Comparison of ENCODE assay signal across 34 cellular contexts in the genomic region with DNA sequence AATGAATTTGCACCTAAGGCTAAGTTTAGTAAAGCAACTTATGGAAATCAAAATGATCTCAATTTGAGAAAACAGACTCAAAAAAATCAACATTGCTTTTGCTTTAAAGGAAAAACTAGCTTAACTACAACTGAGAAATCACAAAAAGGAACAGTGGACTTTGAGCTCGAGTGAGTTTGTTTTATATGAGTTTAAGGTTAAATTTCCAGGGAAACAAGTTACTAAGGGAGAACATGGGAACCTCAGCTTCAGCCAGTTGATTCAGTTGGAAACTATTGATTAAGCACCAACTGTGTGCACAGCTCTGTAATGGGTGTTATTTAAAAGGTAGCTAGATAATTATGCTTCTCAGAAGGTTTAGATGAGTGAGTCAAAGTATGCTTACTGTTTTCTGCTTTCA.
"Had no signal": no experiment of that assay in that cellular context is flagged by ENCODE, and none has a peak within 500 bp of the region (broad histone marks: within the 10 kb centered on the region; RNA-seq: fewer than 3 reads in every experiment).

No MANE protein-coding gene starts in this region.

- H3K27me3 ChIP-seq: brain microvascular endothelial cell, esophagus squamous epithelium, gastroesophageal sphincter had no signal

- H3K9me3 Mint-ChIP-seq: T-helper 2 cell treated with Interferon-gamma antibody and Interleukin-4, amounts not matched to agents 5 μg/mL and 100 μg/mL, for 36 hours had no signal

- H3K36me3 ChIP-seq: brain microvascular endothelial cell, esophagus squamous epithelium, gastroesophageal sphincter, WERI-Rb-1 had no signal

- H3K4me3 ChIP-seq: coronary artery, esophagus squamous epithelium, gastroesophageal sphincter had no signal

- H3K4me1 ChIP-seq: esophagus squamous epithelium, gastroesophageal sphincter had no signal

- H3K27ac Mint-ChIP-seq: activated B cell treated with CpG ODN at 0.5 μM for 24 hours; activated CD8-positive, alpha-beta T cell treated with anti-CD3 and anti-CD28 coated beads for 36 hours; activated naive CD8-positive, alpha-beta T cell; activated T-helper 17 cell treated with anti-CD3 and anti-CD28 coated beads, Interleukin-2, amount 50 U/mL, for 72 hours; effector memory CD8-positive, alpha-beta T cell; T-helper 17 cell; T-helper 2 cell treated with Interferon-gamma antibody and Interleukin-4, amounts not matched to agents 5 μg/mL and 100 μg/mL, for 36 hours had no signal

- ATAC-seq: activated CD4-positive, CD25-positive, alpha-beta regulatory T cell treated with anti-CD3 and anti-CD28 coated beads, Interleukin-2, amount 50 U/mL, for 24 hours; activated CD8-positive, alpha-beta T cell treated with anti-CD3 and anti-CD28 coated beads for 36 hours; activated T-cell treated with anti-CD3 and anti-CD28 coated beads, Interleukin-2, amount 50 U/mL, for 4 hours; activated T-helper 17 cell treated with anti-CD3 and anti-CD28 coated beads, Interleukin-2, amount 50 U/mL, for 72 hours; effector memory CD8-positive, alpha-beta T cell; gastroesophageal sphincter; T-helper 17 cell had no signal

- H3K4me3 Mint-ChIP-seq: activated B cell treated with CpG ODN at 0.5 μM for 24 hours; activated CD8-positive, alpha-beta T cell treated with anti-CD3 and anti-CD28 coated beads for 36 hours; activated naive CD8-positive, alpha-beta T cell; activated T-cell treated with anti-CD3 and anti-CD28 coated beads, Interleukin-2, amount 50 U/mL, for 4 hours; activated T-helper 17 cell treated with anti-CD3 and anti-CD28 coated beads, Interleukin-2, amount 50 U/mL, for 72 hours; central memory CD8-positive, alpha-beta T cell; effector memory CD8-positive, alpha-beta T cell; T-helper 17 cell; T-helper 2 cell treated with Interferon-gamma antibody and Interleukin-4, amounts not matched to agents 5 μg/mL and 100 μg/mL, for 36 hours had no signal

- H3K27me3 Mint-ChIP-seq: activated naive CD8-positive, alpha-beta T cell had no signal

- H3K4me1 Mint-ChIP-seq: activated B cell treated with CpG ODN at 0.5 μM for 24 hours; central memory CD8-positive, alpha-beta T cell; T-helper 17 cell had no signal

- FAIRE-seq: astrocyte, endometrium, endothelial cell of umbilical vein had no signal

- H3K9me3 ChIP-seq: esophagus squamous epithelium, gastroesophageal sphincter had no signal

- H3K27ac ChIP-seq: brain microvascular endothelial cell, coronary artery, epithelial cell of prostate, esophagus squamous epithelium, gastroesophageal sphincter, WERI-Rb-1 had no signal

- DNase-seq: activated B cell treated with CpG ODN at 0.5 μM for 24 hours; activated CD4-positive, alpha-beta T cell treated with anti-CD3 and anti-CD28 coated beads for 48 hours; activated CD4-positive, alpha-beta T cell treated with anti-CD3 and anti-CD28 coated beads, Interleukin-2, amount 50 U/mL, for 1 hour; activated CD4-positive, alpha-beta T cell treated with anti-CD3 and anti-CD28 coated beads, Interleukin-2, amount 50 U/mL, for 48 hours; activated CD8-positive, alpha-beta memory T cell treated with anti-CD3 and anti-CD28 coated beads for 24 hours; activated CD8-positive, alpha-beta T cell treated with anti-CD3 and anti-CD28 coated beads for 36 hours; activated effector memory CD4-positive, alpha-beta T cell treated with Interleukin-2 at 50 U/mL for 16 hours; activated gamma-delta T cell treated with Interleukin-2 at 50 U/mL for 16 hours; activated naive CD4-positive, alpha-beta T cell treated with anti-CD3 and anti-CD28 coated beads, Interleukin-2, amount 50 U/mL, for 16 hours; activated naive CD4-positive, alpha-beta T cell treated with Interleukin-2 at 50 U/mL for 16 hours; activated T-cell treated with anti-CD3 and anti-CD28 coated beads, Interleukin-2, amount 50 U/mL, for 4 hours; amniotic stem cell; anterior cingulate cortex; brain microvascular endothelial cell; dermis blood vessel endothelial cell; effector CD4-positive, alpha-beta T cell; effector memory CD8-positive, alpha-beta T cell; esophagus squamous epithelium; foreskin melanocyte; T-helper 1 cell; T-helper 17 cell; T1000; WERI-Rb-1 had no signal
